In genomic region chrX:120604359-120604782, GRCh38 we compare ENCODE assay signal across 8 cellular contexts. TPM values are rescaled to one million over a fixed set of nuclear protein-coding genes. Genes with fewer than 3 reads are reported as not detected.
A peak's percentile ranks its signal among the peaks of the same experiment; 100 is the strongest.
DNase-seq lines count a peak whose midpoint lies in the region; ATAC-seq and TF ChIP-seq lines count a peak whose summit lies in the region.

No MANE protein-coding gene starts in this region.

- intact Hi-C loops in PC-3 (cut with micrococcal nuclease): loop anchor here (1.0 to 5.0 kb wide), 3 partner anchors 44 to 92 kb away; partner anchors contain the start of gene CUL4B
- intact Hi-C loops in right cardiac atrium (cut with DNase I): loop anchor here in 1 of 4 donors (10.0 kb wide), 1 partner anchor 50 kb away; no protein-coding TSS in a partner anchor

- peak; percentile 6 to 68 (median 41) for DNase-seq in CD4-positive, CD25-positive, alpha-beta regulatory T cell
- DNase-seq in HS-27A (ENCODE audit: low read depth): peak; percentile 8
- DNase-seq in PC-3: peak; percentile 37
- DNase-seq in right cardiac atrium: peak in 1 of 3 donors; percentile 14
- DNase-seq in renal cortical epithelial cell (ENCODE audit: low read depth): peak; percentile 33
- no peak for DNase-seq in A172 (ENCODE audit: low spot score)

- peak overlapping the region; percentile 95 for H3K4me2 ChIP-seq in PC-3 (ENCODE audit: low read length)

- BruUV-seq in PC-3 (replicated peaks; lab: Mats Ljungman, UMichigan): TSS peak; percentile 77

- CTCF ChIA-PET in PC-3 (lab: Charles Lee): interaction anchor here (0.5 to 0.6 kb wide), 2 partner anchors 44 to 118 kb away, joined by 4 to 6 read pairs; no protein-coding TSS in a partner anchor

- H3K4me3 ChIP-seq in CD4-positive, CD25-positive, alpha-beta regulatory T cell (ENCODE audit: low read depth, low read length): peak overlapping the region; percentile 92
- peak overlapping the region; percentile 90 for H3K4me3 ChIP-seq in PC-3 (ENCODE audit: low read length)
- H3K4me3 ChIP-seq in right cardiac atrium (ENCODE audit: low read length): peak overlapping the region; percentile 98

- no peaks in the 10 kb centered on the region for H4K20me1 ChIP-seq in PC-3 (ENCODE audit: low read length)

- TF ChIP-seq CTCF in PC-3 (conservative IDR thresholded peaks at IDR 0.05; ENCODE audit: low read depth, low read length): no peak

- 0 to 33% (median 1%) methylated on average over 5 of the region's 5 CpGs for WGBS in adipose tissue, 3 donors
- WGBS in right cardiac atrium: 0% methylated on average over 5 of the region's 5 CpGs

- H3K9ac ChIP-seq in PC-3 (ENCODE audit: low read length): peak overlapping the region; percentile 99

- H3K9me3 Mint-ChIP-seq in CD4-positive, CD25-positive, alpha-beta regulatory T cell: peaks cover 0 to 4% (median 0%) of the 10 kb centered on the region in 7 donors

- H3F3A ChIP-seq in PC-3 (ENCODE audit: low read length, unreplicated experiment): no peaks in the 10 kb centered on the region

- no peaks in the 10 kb centered on the region for H3K9me3 ChIP-seq in CD4-positive, CD25-positive, alpha-beta regulatory T cell (ENCODE audit: control insufficient read depth in 2 of 2, low read length in 2 of 2)
- H3K9me3 ChIP-seq in PC-3 (ENCODE audit: low read length) (no peaks in the 10 kb centered on the region), right cardiac atrium (ENCODE audit: control insufficient read depth, low read length) (no peaks in the 10 kb centered on the region)

- peaks cover 4% of the 10 kb centered on the region for H3K4me1 ChIP-seq in CD4-positive, CD25-positive, alpha-beta regulatory T cell (ENCODE audit: control insufficient read depth, insufficient read depth, low read length, poor library complexity, severe bottlenecking)
- peaks cover 10% of the 10 kb centered on the region for H3K4me1 ChIP-seq in PC-3 (ENCODE audit: insufficient read depth, low read length)
- H3K4me1 ChIP-seq in right cardiac atrium (ENCODE audit: control insufficient read depth, insufficient read depth, low read length): no peaks in the 10 kb centered on the region

- no peaks in the 10 kb centered on the region for H3K27me3 ChIP-seq in CD4-positive, CD25-positive, alpha-beta regulatory T cell (ENCODE audit: control insufficient read depth, insufficient read depth, low read length)
- H3K27me3 ChIP-seq in PC-3 (ENCODE audit: low read length) (no peaks in the 10 kb centered on the region), right cardiac atrium (ENCODE audit: control insufficient read depth, insufficient read depth) (no peaks in the 10 kb centered on the region)

- peaks cover 13% of the 10 kb centered on the region for H3K36me3 ChIP-seq in CD4-positive, CD25-positive, alpha-beta regulatory T cell (ENCODE audit: control insufficient read depth, insufficient read depth, low read length)
- peaks cover 18% of the 10 kb centered on the region for H3K36me3 ChIP-seq in PC-3 (ENCODE audit: low read depth, low read length)

- peak overlapping the region; percentile 87 for H2AFZ ChIP-seq in PC-3 (ENCODE audit: low read length)

- H3K27ac ChIP-seq in CD4-positive, CD25-positive, alpha-beta regulatory T cell (ENCODE audit: insufficient read depth, low read length, poor library complexity, severe bottlenecking): peak overlapping the region; percentile 88
- H3K27ac ChIP-seq in PC-3 (ENCODE audit: low read length) (peak overlapping the region; percentile 92), adipose tissue (ENCODE audit: low read depth, low read length) (peak overlapping the region; percentile 28), right cardiac atrium (ENCODE audit: low read length) (peak overlapping the region; percentile 96)

- H3K79me2 ChIP-seq in PC-3 (ENCODE audit: low read length): peaks cover 39% of the 10 kb centered on the region

- POLR2A ChIA-PET in PC-3 (lab: Charles Lee; ENCODE audit: unreplicated experiment): interaction anchor here (0.6 to 0.9 kb wide), 4 partner anchors 43 to 662 kb away, joined by 3 to 36 read pairs (median 4); no protein-coding TSS in a partner anchor

- peak overlapping the region; percentile 92 to 100 (median 96) for H3K4me3 Mint-ChIP-seq in CD4-positive, CD25-positive, alpha-beta regulatory T cell

- H3K9me2 ChIP-seq in PC-3 (replicated peaks; ENCODE audit: low read length): no peaks in the 10 kb centered on the region

- ATAC-seq in CD4-positive, CD25-positive, alpha-beta regulatory T cell (ENCODE audit: low read depth in 2 of 2): peak; percentile 62 to 66
- peak; percentile 58 for ATAC-seq in GM19324 (IDR thresholded peaks at IDR 0.05; ENCODE audit: low FRiP score, unreplicated experiment)
- peak; percentile 63 for ATAC-seq in PC-3
- peak; percentile 83 for ATAC-seq in right cardiac atrium

- H3K4me1 Mint-ChIP-seq in CD4-positive, CD25-positive, alpha-beta regulatory T cell: peaks cover 2 to 15% (median 8%) of the 10 kb centered on the region in 4 donors

- H3K27ac Mint-ChIP-seq in CD4-positive, CD25-positive, alpha-beta regulatory T cell: peak overlapping the region; percentile 92 to 99 (median 97)

- no peaks in the 10 kb centered on the region for H3K36me3 Mint-ChIP-seq in CD4-positive, CD25-positive, alpha-beta regulatory T cell

- H3K27me3 Mint-ChIP-seq in CD4-positive, CD25-positive, alpha-beta regulatory T cell: no peaks in the 10 kb centered on the region

RNA-seq across cellular contexts. Expression of gene MCTS1, which starts 0.5 kb away (rescaled TPM):
- 18.1 TPM for total RNA-seq in CD4-positive, CD25-positive, alpha-beta regulatory T cell
- 10 to 100 TPM; 57.5 to 93.6 (median 72.7) TPM for polyA plus RNA-seq in CD4-positive, CD25-positive, alpha-beta regulatory T cell
- 50.0 and 83.7 TPM in 2 replicates for total RNA-seq in PC-3 (2014; rRNA removed)
- 10 to 100 TPM; 29.7 to 53.9 (median 39.2) TPM for polyA plus RNA-seq in adipose tissue
- 10 to 100 TPM; 27.4 to 34.0 (median 28.8) TPM for total RNA-seq in right cardiac atrium
- polyA plus RNA-seq in right cardiac atrium: 48.0 TPM
- total RNA-seq in renal cortical epithelial cell: 33.9 and 66.7 TPM in 2 replicates
- 49.5 and 61.9 TPM in 2 replicates for total RNA-seq in A172 (2014; rRNA removed; shearing (Covaris generic))

RNA-seq across cellular contexts. Expression of gene C1GALT1C1, which starts 25.5 kb away (rescaled TPM):
- total RNA-seq in CD4-positive, CD25-positive, alpha-beta regulatory T cell: 6.1 TPM
- polyA plus RNA-seq in CD4-positive, CD25-positive, alpha-beta regulatory T cell: 10 to 100 TPM; 27.9 to 44.2 (median 37.5) TPM
- total RNA-seq in PC-3 (2014; rRNA removed): 33.3 and 37.2 TPM in 2 replicates
- polyA plus RNA-seq in adipose tissue: 10 to 100 TPM; 11.6 to 19.9 (median 15.6) TPM
- 10 to 100 TPM; 21.0 to 26.1 (median 22.4) TPM for total RNA-seq in right cardiac atrium
- polyA plus RNA-seq in right cardiac atrium: 26.5 TPM
- 59.6 and 63.8 TPM in 2 replicates for total RNA-seq in renal cortical epithelial cell
- total RNA-seq in A172 (2014; rRNA removed; shearing (Covaris generic)): 24.1 and 24.7 TPM in 2 replicates

RNA-seq across cellular contexts. Expression of gene CUL4B, which starts 43.6 kb away (rescaled TPM):
- total RNA-seq in CD4-positive, CD25-positive, alpha-beta regulatory T cell: 39.4 TPM
- 10 to 100 TPM; 25.7 to 32.7 (median 29.1) TPM for polyA plus RNA-seq in CD4-positive, CD25-positive, alpha-beta regulatory T cell
- 38.1 and 47.6 TPM in 2 replicates for total RNA-seq in PC-3 (2014; rRNA removed)
- 10 to 100 TPM; 10.2 to 24.2 (median 12.4) TPM for polyA plus RNA-seq in adipose tissue
- 10 to 100 TPM; 27.9 to 31.3 (median 29.0) TPM for total RNA-seq in right cardiac atrium
- 10.7 TPM for polyA plus RNA-seq in right cardiac atrium
- 24.3 and 59.0 TPM in 2 replicates for total RNA-seq in renal cortical epithelial cell
- total RNA-seq in A172 (2014; rRNA removed; shearing (Covaris generic)): 49.0 and 50.3 TPM in 2 replicates

Comparison
In these comparisons a context has a peak if more than half of its experiments do, and no peak if none do; other contexts are left out.
1. H3K27ac ChIP-seq: peak in every context shown above with its lines; median percentile 96 in right cardiac atrium; 92 in PC-3; 88 in CD4-positive, CD25-positive, alpha-beta regulatory T cell; 28 in adipose tissue.